In the genomic region with DNA sequence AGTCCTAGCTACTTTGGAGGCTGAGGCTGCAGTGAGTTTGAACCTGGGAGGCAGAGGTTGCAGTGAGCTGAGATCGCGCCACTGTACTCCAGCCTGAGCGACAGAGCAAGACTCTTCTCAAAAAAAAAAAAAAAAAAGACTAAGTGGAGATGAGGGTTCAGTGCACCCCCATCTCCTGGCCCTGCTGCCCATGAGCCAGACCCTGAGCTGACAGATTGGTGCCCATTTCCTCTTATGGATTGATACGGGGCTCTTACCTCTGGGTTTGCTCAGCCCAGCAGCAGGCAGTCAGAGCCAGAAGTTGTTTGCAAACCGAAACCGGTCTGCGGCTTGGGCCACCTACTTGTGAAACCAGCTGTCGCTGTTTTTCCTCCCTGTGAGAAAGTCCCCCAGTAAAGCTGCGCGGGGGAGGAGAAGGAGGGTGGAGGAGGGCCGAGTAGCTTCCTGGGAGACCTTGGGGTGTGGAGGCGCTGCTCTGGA, we compare ENCODE assay signal across 8 cellular contexts. TPM values are rescaled to one million over a fixed set of nuclear protein-coding genes. Genes with fewer than 3 reads are reported as not detected.
DNase-seq lines count a peak whose midpoint lies in the region; ATAC-seq and TF ChIP-seq lines count a peak whose summit lies in the region.

No MANE protein-coding gene starts in this region.

- H3K9ac ChIP-seq in BLaER1, result peak overlapping the region; percentile 58
- no peak overlapping the region for H3K9ac ChIP-seq in trophoblast cell (ENCODE audit: low read length)

- no peak overlapping the region for H3K18ac ChIP-seq in trophoblast cell (ENCODE audit: low read length)

- peak overlapping the region; percentile 79 for H3K27ac Mint-ChIP-seq in activated T-cell treated with anti-CD3 and anti-CD28 coated beads, Interleukin-2, amount 50 U/mL, for 72 hours

- peaks cover 13% of the 10 kb centered on the region for H3K9me3 ChIP-seq in BLaER1
- peaks cover 2% of the 10 kb centered on the region for H3K9me3 ChIP-seq in trophoblast cell (ENCODE audit: insufficient read depth, low read depth, low read length)
- no peaks in the 10 kb centered on the region for H3K9me3 ChIP-seq in thyroid gland

- H2AK5ac ChIP-seq in trophoblast cell (ENCODE audit: low read length), result no peak overlapping the region

- no peak overlapping the region for H2AFZ ChIP-seq in trophoblast cell (ENCODE audit: insufficient read depth, low read length, poor library complexity)

- no peak overlapping the region for H4K91ac ChIP-seq in trophoblast cell (ENCODE audit: low read depth, low read length)

- no peaks in the 10 kb centered on the region for H4K20me1 ChIP-seq in BLaER1

- H3K4me1 Mint-ChIP-seq in activated T-cell treated with anti-CD3 and anti-CD28 coated beads, Interleukin-2, amount 50 U/mL, for 72 hours (ENCODE audit: low read depth), result peaks cover 52% of the 10 kb centered on the region

- H2BK12ac ChIP-seq in trophoblast cell (ENCODE audit: low read length), result no peak overlapping the region

- H3K36me3 ChIP-seq in BLaER1 (no peaks in the 10 kb centered on the region), trophoblast cell (ENCODE audit: control insufficient read depth in 1 of 2, insufficient read depth in 2 of 2, low read length in 2 of 2) (no peaks in the 10 kb centered on the region), thyroid gland (no peaks in the 10 kb centered on the region)

- H3K4me1 ChIP-seq in BLaER1 (peaks cover 57% of the 10 kb centered on the region), trophoblast cell (ENCODE audit: control insufficient read depth in 1 of 2, insufficient read depth in 2 of 2, low read length in 2 of 2) (no peaks in the 10 kb centered on the region), thyroid gland (peaks cover 5 to 25% of the 10 kb centered on the region in 2 donors)

- H3K4me3 ChIP-seq in BLaER1 (peak overlapping the region; percentile 46), trophoblast cell (ENCODE audit: low read depth, low read length) (no peak overlapping the region), thyroid gland (replicated peaks in 1 of 3) (peak overlapping the region in 1 of 3 donors; percentile 22)

- H3K27ac ChIP-seq in BLaER1, result peak overlapping the region; percentile 82
- H3K27ac ChIP-seq in trophoblast cell (ENCODE audit: low read depth, low read length), result no peak overlapping the region
- H3K27ac ChIP-seq in thyroid gland, result peak overlapping the region; percentile 44 to 56 (median 51)

- no peak overlapping the region for H2BK5ac ChIP-seq in trophoblast cell (ENCODE audit: low read depth, low read length, poor library complexity)

- no peak for TF ChIP-seq CTCF in thyroid gland (IDR thresholded peaks at IDR 0.05)

- no peak overlapping the region for H3K14ac ChIP-seq in trophoblast cell (ENCODE audit: low read length)

- no peak overlapping the region for H2BK120ac ChIP-seq in trophoblast cell (ENCODE audit: insufficient read depth, low read length, poor library complexity)

- peak overlapping the region; percentile 82 for H3K4me2 ChIP-seq in BLaER1
- H3K4me2 ChIP-seq in trophoblast cell (ENCODE audit: low read length), result no peak overlapping the region

- peak overlapping the region; percentile 81 to 82 for H3K4me3 Mint-ChIP-seq in activated T-cell treated with anti-CD3 and anti-CD28 coated beads, Interleukin-2, amount 50 U/mL, for 72 hours

- no CpG with 5 or more reads among the region's 12 CpGs for WGBS in trophoblast cell (ENCODE audit: extremely low coverage, insufficient coverage, insufficient read length)
- 3 to 8% methylated on average over 12 of the region's 12 CpGs for WGBS in thyroid gland, 2 donors

- TF ChIP-seq POLR2A in thyroid gland (IDR thresholded peaks at IDR 0.05), result peak in 1 of 2 donors; percentile 32

- H3K27me3 ChIP-seq in BLaER1, result no peaks in the 10 kb centered on the region
- H3K27me3 ChIP-seq in trophoblast cell (ENCODE audit: insufficient read depth, low read length), result no peaks in the 10 kb centered on the region
- no peaks in the 10 kb centered on the region for H3K27me3 ChIP-seq in thyroid gland

- intact Hi-C loops in thyroid gland (cut with DNase I), result no loop called here

- DNase-seq in GM19240 (ENCODE audit: insufficient read length, low spot score) (peak; percentile 97), OCI-M1 (lab: John Stamatoyannopoulos, UW) (peak; percentile 88), germinal center (ENCODE audit: low spot score) (peak; percentile 83), trophoblast cell (peak; percentile 32 to 59), thyroid gland (peak; percentile 77 to 88)
- DNase-seq in activated T-cell treated with anti-CD3 and anti-CD28 coated beads, Interleukin-2, amount 50 U/mL, for 72 hours, result peak; percentile 92 to 94

- ATAC-seq in HG03432 (IDR thresholded peaks at IDR 0.05; ENCODE audit: unreplicated experiment), result peak; percentile 91
- ATAC-seq in activated T-cell treated with anti-CD3 and anti-CD28 coated beads, Interleukin-2, amount 50 U/mL, for 72 hours (replicated peaks in 1 of 2), result peak; percentile 96 to 98

- H3K9me3 Mint-ChIP-seq in activated T-cell treated with anti-CD3 and anti-CD28 coated beads, Interleukin-2, amount 50 U/mL, for 72 hours, result peaks cover 0 to 6% of the 10 kb centered on the region in 2 donors

- H4K8ac ChIP-seq in trophoblast cell (ENCODE audit: low read depth, low read length), result no peak overlapping the region

- H4K12ac ChIP-seq in trophoblast cell (ENCODE audit: low read depth, low read length), result no peak overlapping the region

- H3K4ac ChIP-seq in trophoblast cell (ENCODE audit: low read depth, low read length), result no peak overlapping the region

- no peaks in the 10 kb centered on the region for H3K79me1 ChIP-seq in trophoblast cell (ENCODE audit: low read length)

- no peaks in the 10 kb centered on the region for H3K27me3 Mint-ChIP-seq in activated T-cell treated with anti-CD3 and anti-CD28 coated beads, Interleukin-2, amount 50 U/mL, for 72 hours (ENCODE audit: low read depth)

- no peak overlapping the region for H3K23ac ChIP-seq in trophoblast cell (ENCODE audit: low read length)

- H3K79me2 ChIP-seq in trophoblast cell (ENCODE audit: control insufficient read depth, insufficient read depth, low read length, poor library complexity), result no peaks in the 10 kb centered on the region

- H3K36me3 Mint-ChIP-seq in activated T-cell treated with anti-CD3 and anti-CD28 coated beads, Interleukin-2, amount 50 U/mL, for 72 hours (ENCODE audit: insufficient read depth in 2 of 2), result peaks cover 3 to 4% of the 10 kb centered on the region in 2 donors

RNA-seq across cellular contexts. Expression of gene ARRDC2, which starts 36.9 kb away (rescaled TPM):
- 10 to 100 TPM; 41.4 to 47.9 TPM for total RNA-seq in activated T-cell treated with anti-CD3 and anti-CD28 coated beads, Interleukin-2, amount 50 U/mL, for 72 hours
- polyA plus RNA-seq in trophoblast cell (2013), result 1.5 TPM in 2 replicates
- 100 to 1,000 TPM in 2 of 4 donors, 10 to 100 TPM in 2; 51.1 to 120 (median 82.8) TPM for total RNA-seq in thyroid gland

RNA-seq across cellular contexts. Expression of gene IL12RB1, which starts 41.9 kb away (rescaled TPM):
- total RNA-seq in activated T-cell treated with anti-CD3 and anti-CD28 coated beads, Interleukin-2, amount 50 U/mL, for 72 hours, result 10 to 100 TPM; 13.4 to 20.4 TPM
- polyA plus RNA-seq in trophoblast cell (2013), result not detected in 2 replicates
- total RNA-seq in thyroid gland, result 1 to 10 TPM in 1 of 4 donors, under 1 TPM in 1, not detected in 2; 0.93 to 1.1 TPM

RNA-seq across cellular contexts. Expression of gene MAST3, which starts 52.7 kb away (rescaled TPM):
- total RNA-seq in activated T-cell treated with anti-CD3 and anti-CD28 coated beads, Interleukin-2, amount 50 U/mL, for 72 hours, result 10 to 100 TPM; 22.4 to 23.2 TPM
- polyA plus RNA-seq in trophoblast cell (2013), result 2.3 TPM in 2 replicates
- 1 to 10 TPM; 4.8 to 5.6 (median 5.0) TPM for total RNA-seq in thyroid gland

Comparison
In these comparisons a context has a peak if more than half of its experiments do, and no peak if none do; other contexts are left out.
1. DNase-seq: peak in every context shown above with its lines; median percentile 97 in GM19240; 93 in activated T-cell treated with anti-CD3 and anti-CD28 coated beads, Interleukin-2, amount 50 U/mL, for 72 hours; 88 in OCI-M1; 83 in germinal center; 82 in thyroid gland; 46 in trophoblast cell.
2. RNA of gene IL12RB1, which starts 41.9 kb away (total RNA-seq): 13.4 to 20.4 TPM in activated T-cell treated with anti-CD3 and anti-CD28 coated beads, Interleukin-2, amount 50 U/mL, for 72 hours; 0.93 to 1.1 TPM in thyroid gland; every median in the first group is over 4 times any median in the second.